ENCODE assay signal across 2 cellular contexts in genomic region chr20:25313608-25314007, GRCh38.
TF ChIP-seq lines count a peak whose summit lies in the region.

No MANE protein-coding gene starts in this region.

TF ChIP-seq in GM12878, 131 proteins besides CTCF, POLR2A, EP300 and RAD21 (continued from another document):
- TF ChIP-seq MLLT1 (IDR thresholded peaks at IDR 0.05) (0 out of 2 replicates have a peak, but pooled peaks have one; percentile 41), PKNOX1 (IDR thresholded peaks at IDR 0.05) (0 out of 2 replicates have a peak, but pooled peaks have one; percentile 7), ZBED1 (IDR thresholded peaks at IDR 0.05; ENCODE audit: borderline replicate concordance) (no peak), ATF7 (IDR thresholded peaks at IDR 0.05; ENCODE audit: low read depth) (peak; percentile 27; the same call in 1 of the 2 replicates)

TF ChIP-seq in HepG2, 621 proteins besides CTCF, POLR2A, EP300 and RAD21 (continued from another document):
- TF ChIP-seq HNF1A (IDR thresholded peaks at IDR 0.05; ENCODE audit: low read depth) = no peak
- no peak for TF ChIP-seq HNF1A (CRISPR knock-in tag; IDR thresholded peaks at IDR 0.05; ENCODE audit: borderline replicate concordance)
- TF ChIP-seq, protein P1, sequence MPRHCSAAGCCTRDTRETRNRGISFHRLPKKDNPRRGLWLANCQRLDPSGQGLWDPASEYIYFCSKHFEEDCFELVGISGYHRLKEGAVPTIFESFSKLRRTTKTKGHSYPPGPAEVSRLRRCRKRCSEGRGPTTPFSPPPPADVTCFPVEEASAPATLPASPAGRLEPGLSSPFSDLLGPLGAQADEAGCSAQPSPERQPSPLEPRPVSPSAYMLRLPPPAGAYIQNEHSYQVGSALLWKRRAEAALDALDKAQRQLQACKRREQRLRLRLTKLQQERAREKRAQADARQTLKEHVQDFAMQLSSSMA (CRISPR knock-in tag; IDR thresholded peaks at IDR 0.05) = no peak
- TF ChIP-seq, protein P2, sequence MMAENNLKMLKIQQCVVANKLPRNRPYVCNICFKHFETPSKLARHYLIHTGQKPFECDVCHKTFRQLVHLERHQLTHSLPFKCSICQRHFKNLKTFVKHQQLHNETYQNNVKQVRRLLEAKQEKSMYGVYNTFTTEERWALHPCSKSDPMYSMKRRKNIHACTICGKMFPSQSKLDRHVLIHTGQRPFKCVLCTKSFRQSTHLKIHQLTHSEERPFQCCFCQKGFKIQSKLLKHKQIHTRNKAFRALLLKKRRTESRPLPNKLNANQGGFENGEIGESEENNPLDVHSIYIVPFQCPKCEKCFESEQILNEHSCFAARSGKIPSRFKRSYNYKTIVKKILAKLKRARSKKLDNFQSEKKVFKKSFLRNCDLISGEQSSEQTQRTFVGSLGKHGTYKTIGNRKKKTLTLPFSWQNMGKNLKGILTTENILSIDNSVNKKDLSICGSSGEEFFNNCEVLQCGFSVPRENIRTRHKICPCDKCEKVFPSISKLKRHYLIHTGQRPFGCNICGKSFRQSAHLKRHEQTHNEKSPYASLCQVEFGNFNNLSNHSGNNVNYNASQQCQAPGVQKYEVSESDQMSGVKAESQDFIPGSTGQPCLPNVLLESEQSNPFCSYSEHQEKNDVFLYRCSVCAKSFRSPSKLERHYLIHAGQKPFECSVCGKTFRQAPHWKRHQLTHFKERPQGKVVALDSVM (CRISPR knock-in tag; IDR thresholded peaks at IDR 0.05) = no peak
- no peak for TF ChIP-seq ZNF138 (CRISPR knock-in tag; IDR thresholded peaks at IDR 0.05; ENCODE audit: low read depth)
- TF ChIP-seq ZNF629 (CRISPR knock-in tag; conservative IDR thresholded peaks at IDR 0.05) = no peak
- no peak for TF ChIP-seq ZNF230 (CRISPR knock-in tag; IDR thresholded peaks at IDR 0.05)
- TF ChIP-seq RCOR2 (CRISPR knock-in tag; IDR thresholded peaks at IDR 0.05) = no peak
- TF ChIP-seq CCDC6 (CRISPR knock-in tag; IDR thresholded peaks at IDR 0.05) = no peak
- no peak for TF ChIP-seq HIVEP1 (CRISPR knock-in tag; IDR thresholded peaks at IDR 0.05)
- no peak for TF ChIP-seq RBAK (CRISPR knock-in tag; IDR thresholded peaks at IDR 0.05)
- no peak for TF ChIP-seq NBN (conservative IDR thresholded peaks at IDR 0.05)
- TF ChIP-seq MAX (IDR thresholded peaks at IDR 0.05) = no peak
- TF ChIP-seq ZNF724P (CRISPR knock-in tag; IDR thresholded peaks at IDR 0.05; ENCODE audit: borderline replicate concordance) = no peak
- no peak for TF ChIP-seq ZNF460 (CRISPR knock-in tag; IDR thresholded peaks at IDR 0.05; ENCODE audit: borderline replicate concordance)
